ENCODE assay signal across 8 cellular contexts in the genomic region with DNA sequence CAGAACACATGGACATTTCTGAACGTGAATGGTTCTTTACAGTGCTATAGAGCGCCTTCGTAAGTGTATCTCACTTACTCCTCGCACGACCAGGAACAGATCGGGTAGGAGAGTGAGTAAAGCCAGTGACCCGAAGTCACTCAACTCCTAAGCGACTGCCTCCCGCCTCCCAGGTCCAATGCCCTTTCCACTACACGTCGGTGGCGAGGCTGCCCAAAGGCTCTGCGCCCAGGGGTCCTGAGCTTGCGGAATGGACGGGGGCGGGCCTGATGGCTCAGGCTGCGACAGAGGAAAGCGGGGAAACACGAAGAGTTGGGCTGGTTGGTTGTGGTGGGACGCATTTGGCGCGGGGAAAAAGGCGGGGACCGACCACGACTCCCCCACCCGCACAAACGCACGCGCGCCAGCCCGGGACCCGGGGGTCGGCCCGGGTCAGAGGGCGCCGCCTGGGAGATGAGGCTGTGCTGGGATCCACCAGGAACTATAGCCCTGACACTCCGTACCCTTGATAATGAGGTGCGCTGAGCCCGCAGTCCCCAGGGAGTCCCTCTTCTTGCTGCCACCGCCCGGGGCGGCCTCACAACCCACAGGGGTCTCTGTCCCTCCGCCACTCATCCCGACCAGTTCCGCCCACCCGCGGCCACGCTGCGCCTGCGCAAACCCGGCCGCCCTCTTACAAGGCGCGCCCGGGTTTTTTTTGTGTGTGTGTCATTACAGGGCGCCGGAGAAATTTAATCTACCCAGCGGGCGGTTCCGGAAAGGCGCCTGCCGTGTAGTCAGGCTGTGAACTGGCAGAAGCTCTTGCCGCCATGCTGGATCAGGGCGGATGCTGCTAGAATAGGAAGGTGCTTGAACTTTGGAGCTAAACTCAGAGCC. TPM values are rescaled to one million over a fixed set of nuclear protein-coding genes. Genes with fewer than 3 reads are reported as not detected.
DNase-seq lines count a peak whose midpoint lies in the region; ATAC-seq and TF ChIP-seq lines count a peak whose summit lies in the region.

TSS of gene BLOC1S5 (minus strand) at position 628 of the 876 bp plus-strand sequence. CDS start at position 615, 13 bp downstream.

- intact Hi-C loops in esophagus muscularis mucosa (cut with DNase I) = loop anchor here (5.0 kb wide), 1 partner anchor 152 kb away; the partner anchor contains the start of gene TXNDC5

- H3K27me3 ChIP-seq in KMS-11 (ENCODE audit: insufficient read depth, low read depth) (no peaks in the 10 kb centered on the region), Peyer's patch (no peaks in the 10 kb centered on the region), esophagus muscularis mucosa (no peaks in the 10 kb centered on the region), muscle layer of duodenum (ENCODE audit: low read depth, low read length) (no peaks in the 10 kb centered on the region)

- peak; percentile 97 for ATAC-seq in GM21737 (IDR thresholded peaks at IDR 0.05; ENCODE audit: unreplicated experiment)

- WGBS in esophagus muscularis mucosa = under 1% methylated on average over 30 of the region's 64 CpGs

- peak within 1 kb of the TSS; percentile 42 for H3K4me3 ChIP-seq in KMS-11 (IDR thresholded peaks at IDR 0.05; ENCODE audit: insufficient read depth, low read depth, low read length)
- H3K4me3 ChIP-seq in Peyer's patch = peak within 1 kb of the TSS; percentile 80 to 96 (median 87)
- H3K4me3 ChIP-seq in esophagus muscularis mucosa = peak within 1 kb of the TSS; percentile 72 to 95 (median 88)
- peak within 1 kb of the TSS; percentile 80 to 96 for H3K4me3 ChIP-seq in muscle layer of duodenum (ENCODE audit: low read depth in 1 of 2, low read length in 2 of 2)

- no peaks in the 10 kb centered on the region for H3K36me3 ChIP-seq in KMS-11 (ENCODE audit: insufficient read depth)
- peaks cover 0 to 13% (median 0%) of the 10 kb centered on the region in 3 donors for H3K36me3 ChIP-seq in Peyer's patch
- H3K36me3 ChIP-seq in esophagus muscularis mucosa = peaks cover 9 to 24% (median 14%) of the 10 kb centered on the region in 4 donors
- H3K36me3 ChIP-seq in muscle layer of duodenum (ENCODE audit: control insufficient read depth in 1 of 2, insufficient read depth in 2 of 2, low read length in 2 of 2) = peaks cover 6 to 22% of the 10 kb centered on the region in 2 donors

- TF ChIP-seq EP300 in esophagus muscularis mucosa (IDR thresholded peaks at IDR 0.05) = no peak

- H2AFZ ChIP-seq in KMS-11 (ENCODE audit: low read depth) = peak within 1 kb of the TSS; percentile 89

- DNase-seq in DMS79 (lab: John Stamatoyannopoulos, UW) (peak; percentile 74), Peyer's patch (peak; percentile 95 to 99 (median 98)), esophagus muscularis mucosa (ENCODE audit: extremely low spot score) (peak; percentile 98)
- DNase-seq in activated T-cell treated with anti-CD3 and anti-CD28 coated beads, Interleukin-2, amount 50 U/mL, for 48 hours = peak; percentile 98 to 99
- peak; percentile 96 to 97 for DNase-seq in stimulated activated CD8-positive, alpha-beta memory T cell treated with anti-CD3 and anti-CD28 coated beads, Interleukin-7, amount 100 ng/mL, for 4 hours (ENCODE audit: low read depth in 2 of 2)

- TF ChIP-seq POLR2A in Peyer's patch (IDR thresholded peaks at IDR 0.05) = peak; percentile 45 to 57
- peak; percentile 65 for TF ChIP-seq POLR2A in esophagus muscularis mucosa (IDR thresholded peaks at IDR 0.05; ENCODE audit: low read depth)

- no peaks in the 10 kb centered on the region for H3K79me2 ChIP-seq in KMS-11 (ENCODE audit: insufficient read depth, low read depth)

- H3K4me1 ChIP-seq in KMS-11 (ENCODE audit: low read depth, poor library complexity, severe bottlenecking) (peaks cover 31% of the 10 kb centered on the region), Peyer's patch (peaks cover 0 to 4% (median 0%) of the 10 kb centered on the region in 4 donors), esophagus muscularis mucosa (peaks cover 3 to 25% (median 19%) of the 10 kb centered on the region in 4 donors), muscle layer of duodenum (ENCODE audit: control insufficient read depth in 1 of 2, insufficient read depth in 2 of 2, low read length in 2 of 2) (peaks cover 4 to 11% of the 10 kb centered on the region in 2 donors)

- H3K9me3 ChIP-seq in Peyer's patch (no peaks in the 10 kb centered on the region), esophagus muscularis mucosa (no peaks in the 10 kb centered on the region), muscle layer of duodenum (ENCODE audit: control insufficient read depth in 1 of 2, low read length in 2 of 2) (no peaks in the 10 kb centered on the region)

- H3K27ac ChIP-seq in KMS-11 (peak within 1 kb of the TSS; percentile 68), Peyer's patch (peak within 1 kb of the TSS; percentile 84 to 94 (median 88)), esophagus muscularis mucosa (replicated peaks in 1 of 4) (peak within 1 kb of the TSS; percentile 81 to 93 (median 90)), muscle layer of duodenum (ENCODE audit: low read length) (peak within 1 kb of the TSS; percentile 91)

- peak within 1 kb of the TSS; percentile 77 for H3K9ac ChIP-seq in KMS-11

- no peaks in the 10 kb centered on the region for H4K20me1 ChIP-seq in KMS-11 (ENCODE audit: insufficient read depth)

- TF ChIP-seq CTCF in KMS-11 (conservative IDR thresholded peaks at IDR 0.05; ENCODE audit: low read depth, low read length) = no peak
- TF ChIP-seq CTCF in Peyer's patch (IDR thresholded peaks at IDR 0.05) = peak in 3 of 6 experiments; percentile 3 to 34 (median 21)
- peak in 2 of 3 experiments; percentile 12 to 21 for TF ChIP-seq CTCF in esophagus muscularis mucosa (IDR thresholded peaks at IDR 0.05)

- peak within 1 kb of the TSS; percentile 52 for H3K4me2 ChIP-seq in KMS-11

RNA-seq across cellular contexts. Expression of gene BLOC1S5, which starts in this region (rescaled TPM):
- total RNA-seq in Peyer's patch (10 to 100 TPM in 1 of 4 donors, 1 to 10 TPM in 3; 4.6 to 11.6 (median 8.7) TPM), esophagus muscularis mucosa (10 to 100 TPM; 10.4 to 15.6 (median 11.2) TPM)

Comparison
In these comparisons a context has a peak if more than half of its experiments do, and no peak if none do; other contexts are left out.
1. Peak in every context shown above with its lines: DNase-seq, ATAC-seq, H3K4me3 ChIP-seq and H3K27ac ChIP-seq.